ENCODE assay signal across 8 cellular contexts in genomic region chr2:25981596-25982272, GRCh38. TPM values are rescaled to one million over a fixed set of nuclear protein-coding genes. Genes with fewer than 3 reads are reported as not detected.
DNase-seq lines count a peak whose midpoint lies in the region; ATAC-seq, FAIRE-seq and TF ChIP-seq lines count a peak whose summit lies in the region.

No MANE protein-coding gene starts in this region.

- peak overlapping the region; percentile 56 for H3K9ac ChIP-seq in endothelial cell of umbilical vein (replicated peaks; ENCODE audit: extremely low read depth, insufficient read depth, low read length)

- no peaks in the 10 kb centered on the region for H3K9me3 ChIP-seq in endothelial cell of umbilical vein (replicated peaks; ENCODE audit: control insufficient read depth, insufficient read depth, low read length)

- no peaks in the 10 kb centered on the region for H3K9me3 Mint-ChIP-seq in naive B cell

- H3K4me3 ChIP-seq in GM06990 (replicated peaks; ENCODE audit: low read depth, low read length) (peak overlapping the region; percentile 78), endothelial cell of umbilical vein (replicated peaks in 1 of 3; ENCODE audit: insufficient read depth in 1 of 3, low read depth in 1 of 3, low read length in 3 of 3) (peak overlapping the region; percentile 74 to 96 (median 86))

- peaks cover 37% of the 10 kb centered on the region for H3K79me2 ChIP-seq in endothelial cell of umbilical vein (ENCODE audit: control insufficient read depth, insufficient read depth, low read length)

- DNase-seq in GM06990 (ENCODE audit: extremely low read depth, insufficient read length) (no peak), RWPE1 (ENCODE audit: low spot score) (no peak), endothelial cell of umbilical vein (ENCODE audit: low read depth, low spot score) (no peak), naive B cell (no peak)
- DNase-seq in effector CD8-positive, alpha-beta T cell (lab: John Stamatoyannopoulos, UW) = no peak

- TF ChIP-seq POLR2A in endothelial cell of umbilical vein (IDR thresholded peaks at IDR 0.05; ENCODE audit: low read depth, low read length) = no peak

- intact Hi-C loops in endothelial cell of umbilical vein (cut with micrococcal nuclease) = loop anchor here (1.0 kb wide), 2 partner anchors 20 to 30 kb away; no protein-coding TSS in a partner anchor

- no peaks in the 10 kb centered on the region for H4K20me1 ChIP-seq in endothelial cell of umbilical vein (replicated peaks; ENCODE audit: control insufficient read depth, extremely low read depth, insufficient read depth, low read length)

- peak overlapping the region; percentile 94 for H2AFZ ChIP-seq in endothelial cell of umbilical vein (ENCODE audit: low read depth, low read length)

- H3K27me3 Mint-ChIP-seq in naive B cell = no peaks in the 10 kb centered on the region

- FAIRE-seq in endothelial cell of umbilical vein (lab: Jason Lieb, UNC) = no peak

- H3K9me1 ChIP-seq in endothelial cell of umbilical vein (replicated peaks; ENCODE audit: control insufficient read depth, extremely low read depth, insufficient read depth, low read length) = no peaks in the 10 kb centered on the region

- BruUV-seq in endothelial cell of umbilical vein (replicated peaks; lab: Mats Ljungman, UMichigan) = TSS peak; percentile 43

- H3K36me3 ChIP-seq in GM06990 (ENCODE audit: control insufficient read depth, insufficient read depth, low read length) (no peaks in the 10 kb centered on the region), endothelial cell of umbilical vein (ENCODE audit: control insufficient read depth in 2 of 2, extremely low read depth in 1 of 2, insufficient read depth in 2 of 2, low read length in 2 of 2) (no peaks in the 10 kb centered on the region)

- CTCF ChIA-PET in RWPE1 (lab: Yijun Ruan, JAX) (interaction anchor here (0.5 to 1.4 kb wide), 3 partner anchors 11 to 159 kb away, joined by 3 to 8 read pairs (median 3); no protein-coding TSS in a partner anchor), endothelial cell of umbilical vein (lab: Charles Lee) (interaction anchor here (0.6 to 2.1 kb wide), 8 partner anchors 10 to 381 kb away, joined by 3 to 9 read pairs (median 6); no protein-coding TSS in a partner anchor)

- peaks cover 8 to 14% (median 13%) of the 10 kb centered on the region in 3 donors for H3K4me1 Mint-ChIP-seq in naive B cell

- peak overlapping the region in 2 of 6 donors; percentile 42 to 74 for H3K27ac Mint-ChIP-seq in naive B cell

- peak overlapping the region; percentile 82 to 95 (median 90) for H3K4me3 Mint-ChIP-seq in naive B cell

- H3K36me3 Mint-ChIP-seq in naive B cell = no peaks in the 10 kb centered on the region

- POLR2A ChIA-PET in RWPE1 (lab: Yijun Ruan, JAX; ENCODE audit: low non-redundant PET) = interaction anchor here (0.9 kb wide), 1 partner anchor 103 kb away, joined by 3 read pairs; the partner anchor contains the start of gene ASXL2
- POLR2A ChIA-PET in endothelial cell of umbilical vein (lab: Charles Lee) = interaction anchor here (0.6 kb wide), 1 partner anchor 17 kb away, joined by 5 read pairs; no protein-coding TSS in a partner anchor

- no peak for TF ChIP-seq CTCF in GM06990 (IDR thresholded peaks at IDR 0.05; ENCODE audit: insufficient read depth, low read length, poor library complexity, severe bottlenecking)
- TF ChIP-seq CTCF in RWPE1 (conservative IDR thresholded peaks at IDR 0.05; ENCODE audit: low read depth) = no peak
- no peak for TF ChIP-seq CTCF in endothelial cell of umbilical vein (IDR thresholded peaks at IDR 0.05; ENCODE audit: extremely low read depth in 1 of 2, insufficient read depth in 1 of 2, low read depth in 1 of 2, low read length in 2 of 2)

- peak; percentile 19 for ATAC-seq in GM21825 (IDR thresholded peaks at IDR 0.05; ENCODE audit: unreplicated experiment)
- ATAC-seq in naive B cell (ENCODE audit: low read depth in 2 of 2) = peak; percentile 19 to 20
- no peak for ATAC-seq in HG03280 (IDR thresholded peaks at IDR 0.05; ENCODE audit: unreplicated experiment)
- no peak for ATAC-seq in GM21526 (IDR thresholded peaks at IDR 0.05; ENCODE audit: low FRiP score, unreplicated experiment)

- H3K27me3 ChIP-seq in GM06990 (replicated peaks; ENCODE audit: control insufficient read depth, insufficient read depth, low read length) (no peaks in the 10 kb centered on the region), endothelial cell of umbilical vein (ENCODE audit: control insufficient read depth in 2 of 2, insufficient read depth in 2 of 2, low read length in 2 of 2) (no peaks in the 10 kb centered on the region)

- dilution Hi-C loops in endothelial cell of umbilical vein (cut with MboI; ENCODE audit: extremely low pct_ligation_motif_present, low sequenced_read_pairs) = no loop called here

- H3K27ac ChIP-seq in RWPE1 (peak overlapping the region; percentile 74), endothelial cell of umbilical vein (ENCODE audit: insufficient read depth, low read depth, low read length) (no peak overlapping the region)

- peak overlapping the region; percentile 81 for H3K4me2 ChIP-seq in endothelial cell of umbilical vein (ENCODE audit: insufficient read depth, low read length)

- H3K4me1 ChIP-seq in endothelial cell of umbilical vein (ENCODE audit: control insufficient read depth, extremely low read depth, insufficient read depth, low read length) = peaks cover 43% of the 10 kb centered on the region

TF ChIP-seq in endothelial cell of umbilical vein, 7 proteins besides CTCF, POLR2A, EP300 and RAD21:
- TF ChIP-seq POLR2AphosphoS5 (IDR thresholded peaks at IDR 0.05; ENCODE audit: insufficient read depth, low read depth, low read length) = no peak
- no peak for TF ChIP-seq EZH2 (IDR thresholded peaks at IDR 0.05; ENCODE audit: borderline replicate concordance, low read depth, low read length, severe bottlenecking)
- TF ChIP-seq GATA2 (IDR thresholded peaks at IDR 0.05; ENCODE audit: insufficient read depth, insufficient read length, low read depth, low read length) = no peak
- TF ChIP-seq MYC (IDR thresholded peaks at IDR 0.05; ENCODE audit: low read depth, low read length) = no peak

RNA-seq across cellular contexts. Expression of gene KIF3C, which starts 0.6 kb away (rescaled TPM):
- 40.7 and 42.1 TPM in 2 replicates for total RNA-seq in endothelial cell of umbilical vein
- 9.9 and 11.4 TPM in 2 replicates for polyA plus RNA-seq in endothelial cell of umbilical vein
- polyA plus RNA-seq in endothelial cell of umbilical vein (2011; cell fraction: cytosol; rRNA removed) = 10.5 TPM in 2 replicates
- polyA plus RNA-seq in endothelial cell of umbilical vein (2011; cell fraction: nucleus; rRNA removed) = 9.3 and 11.6 TPM in 2 replicates
- 36.5 and 47.5 TPM in 2 replicates for polyA plus RNA-seq in endothelial cell of umbilical vein (2012)
- polyA minus RNA-seq in endothelial cell of umbilical vein = 20.0 and 29.4 TPM in 2 replicates
- 0.31 TPM for polyA minus RNA-seq in endothelial cell of umbilical vein (2011; cell fraction: cytosol; rRNA and poly(A)+ RNA removed)
- polyA minus RNA-seq in endothelial cell of umbilical vein (2011; cell fraction: nucleus; rRNA and poly(A)+ RNA removed) = 7.8 and 13.8 TPM in 2 replicates
- under 1 TPM; 0.16 to 0.71 (median 0.63) TPM for polyA plus RNA-seq in naive B cell (ENCODE audit: low read depth in 6 of 6)

RNA-seq across cellular contexts. Expression of gene RAB10, which starts 52.1 kb away (rescaled TPM):
- total RNA-seq in endothelial cell of umbilical vein = 104 and 105 TPM in 2 replicates
- polyA plus RNA-seq in endothelial cell of umbilical vein (37.2 and 45.1 TPM in 2 replicates), naive B cell (ENCODE audit: low read depth in 6 of 6) (10 to 100 TPM; 71.1 to 98.1 (median 82.5) TPM)
- polyA plus RNA-seq in endothelial cell of umbilical vein (2011; cell fraction: cytosol; rRNA removed) = 48.8 and 57.1 TPM in 2 replicates
- polyA plus RNA-seq in endothelial cell of umbilical vein (2011; cell fraction: nucleus; rRNA removed) = 28.3 and 47.0 TPM in 2 replicates
- 116 and 132 TPM in 2 replicates for polyA plus RNA-seq in endothelial cell of umbilical vein (2012)
- 37.7 and 47.7 TPM in 2 replicates for polyA minus RNA-seq in endothelial cell of umbilical vein
- polyA minus RNA-seq in endothelial cell of umbilical vein (2011; cell fraction: cytosol; rRNA and poly(A)+ RNA removed) = 91.3 TPM
- polyA minus RNA-seq in endothelial cell of umbilical vein (2011; cell fraction: nucleus; rRNA and poly(A)+ RNA removed) = 32.4 and 40.7 TPM in 2 replicates

Comparison
In these comparisons a context has a peak if more than half of its experiments do, and no peak if none do; other contexts are left out.
1. ATAC-seq: peak in GM21825 (single experiment) and naive B cell (2 of 2); none in HG03280 (single experiment) and GM21526 (single experiment).